Comparison of ENCODE assay signal across 18 cellular contexts in the genomic region with DNA sequence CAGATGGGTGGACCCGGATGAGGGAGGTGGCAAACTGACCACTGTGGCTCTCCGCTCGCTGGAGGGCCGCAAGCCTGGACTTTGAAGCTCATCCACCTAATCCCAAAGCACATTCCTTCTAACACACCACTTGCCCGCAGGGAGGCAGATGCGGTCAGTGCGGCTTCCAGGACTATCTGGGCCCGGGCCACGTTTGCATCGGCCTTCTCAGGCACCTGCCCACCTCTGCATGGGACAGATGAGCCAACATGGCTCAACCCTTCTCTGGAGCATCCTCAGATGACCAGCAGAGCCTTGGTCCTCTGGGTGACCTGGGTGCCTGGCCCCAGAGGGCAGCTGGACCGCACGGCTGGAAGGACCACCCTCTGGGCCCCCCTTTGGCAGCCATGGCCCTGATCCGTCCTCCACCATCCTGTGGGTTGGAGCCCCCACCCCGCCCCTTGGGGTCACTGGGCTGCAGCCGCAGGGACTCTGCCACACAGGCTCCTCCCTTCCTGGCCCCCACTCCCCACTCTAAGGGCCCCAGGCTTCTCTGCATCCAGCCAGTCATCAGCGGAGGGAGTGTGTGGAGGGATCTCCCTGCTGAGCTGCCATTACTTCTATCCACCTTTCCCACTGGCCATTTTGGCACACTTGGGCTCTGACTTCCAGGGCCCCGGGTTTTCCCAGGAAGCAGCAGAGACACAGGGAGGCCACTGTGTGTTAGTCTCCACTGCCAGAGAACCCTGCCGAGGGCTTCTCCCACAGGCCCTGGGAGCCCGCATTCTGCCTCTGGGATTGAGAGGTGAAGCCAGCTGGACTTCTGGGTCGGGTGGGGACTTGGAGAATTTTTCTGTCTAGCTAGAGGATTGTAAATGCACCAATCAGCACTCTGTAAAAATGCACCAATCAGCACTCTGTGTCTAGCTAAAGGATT.
"Had no signal": no experiment of that assay in that cellular context is flagged by ENCODE, and none has a peak within 500 bp of the region (broad histone marks: within the 10 kb centered on the region; RNA-seq: fewer than 3 reads in every experiment).

No MANE protein-coding gene starts in this region.

- H3K4me3 ChIP-seq: dorsolateral prefrontal cortex, heart right ventricle, left lung, right atrium auricular region, sigmoid colon, skin epidermis, stomach had no signal

- H3K4me3 Mint-ChIP-seq: naive thymus-derived CD4-positive, alpha-beta T cell; nephron progenitor cell had no signal

- H3K27me3 ChIP-seq: dorsolateral prefrontal cortex, heart right ventricle, left lung, neutrophil, right atrium auricular region, sigmoid colon, stomach had no signal

- ATAC-seq: heart right ventricle; left lung; naive thymus-derived CD4-positive, alpha-beta T cell had no signal

- H3K27me3 Mint-ChIP-seq: naive thymus-derived CD4-positive, alpha-beta T cell had no signal

- H3K9me3 Mint-ChIP-seq: naive thymus-derived CD4-positive, alpha-beta T cell had no signal

- H3K36me3 ChIP-seq: right atrium auricular region had no signal

- H3K27ac ChIP-seq: dorsolateral prefrontal cortex, heart right ventricle, left lung, neutrophil, right atrium auricular region, skin epidermis, stomach had no signal

- H3K27ac Mint-ChIP-seq: naive thymus-derived CD4-positive, alpha-beta T cell; nephron progenitor cell had no signal

- DNase-seq: cortex of kidney; effector CD8-positive, alpha-beta T cell; heart right ventricle; hypothalamus; mesendoderm; naive thymus-derived CD4-positive, alpha-beta T cell; nephron progenitor cell; sigmoid colon; stimulated activated CD4-positive, alpha-beta T cell treated with anti-CD3 and anti-CD28 coated beads, Interleukin-12 subunit alpha, Interleukin-12 subunit beta, amount 100 ng/mL, for 4 hours; stimulated activated naive CD4-positive, alpha-beta T cell; stomach; substantia nigra; trophoblast cell had no signal

- H3K9me3 ChIP-seq: heart right ventricle, left lung, neutrophil, right atrium auricular region, sigmoid colon, stomach had no signal
